In the genomic region with DNA sequence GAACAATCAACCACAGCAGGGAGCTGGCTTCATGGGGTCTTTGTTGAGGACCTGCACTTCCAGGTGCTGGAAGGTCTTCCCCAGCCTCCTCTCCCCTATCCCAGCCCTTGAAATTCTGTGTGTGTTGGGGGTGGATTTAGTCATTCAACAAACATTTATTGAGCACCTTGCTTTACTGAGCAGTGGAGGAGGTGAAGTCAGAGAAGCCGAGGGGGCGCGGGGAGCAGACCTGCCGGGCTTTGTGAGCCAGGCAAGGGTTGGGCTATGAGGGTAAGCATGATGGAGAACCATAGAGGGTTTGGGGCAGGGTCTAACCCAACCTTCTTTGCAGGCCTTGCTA, we compare ENCODE assay signal across 1 cellular context.
TF ChIP-seq lines count a peak whose summit lies in the region.

No MANE protein-coding gene starts in this region.

TF ChIP-seq in H1, 55 proteins besides CTCF, POLR2A, EP300 and RAD21:
- no peak for TF ChIP-seq JUN (IDR thresholded peaks at IDR 0.05; ENCODE audit: low read depth, low read length)
- TF ChIP-seq, protein P1, sequence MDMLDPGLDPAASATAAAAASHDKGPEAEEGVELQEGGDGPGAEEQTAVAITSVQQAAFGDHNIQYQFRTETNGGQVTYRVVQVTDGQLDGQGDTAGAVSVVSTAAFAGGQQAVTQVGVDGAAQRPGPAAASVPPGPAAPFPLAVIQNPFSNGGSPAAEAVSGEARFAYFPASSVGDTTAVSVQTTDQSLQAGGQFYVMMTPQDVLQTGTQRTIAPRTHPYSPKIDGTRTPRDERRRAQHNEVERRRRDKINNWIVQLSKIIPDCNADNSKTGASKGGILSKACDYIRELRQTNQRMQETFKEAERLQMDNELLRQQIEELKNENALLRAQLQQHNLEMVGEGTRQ (IDR thresholded peaks at IDR 0.05; ENCODE audit: low read length), result no peak
- TF ChIP-seq CREB1 (IDR thresholded peaks at IDR 0.05), result no peak
- no peak for TF ChIP-seq RFX5 (IDR thresholded peaks at IDR 0.05; ENCODE audit: borderline replicate concordance, low read depth, low read length)
- no peak for TF ChIP-seq JUND (IDR thresholded peaks at IDR 0.05; ENCODE audit: low read length)
- TF ChIP-seq SIRT6 (IDR thresholded peaks at IDR 0.05; ENCODE audit: low read length), result no peak
- TF ChIP-seq PHF8 (conservative IDR thresholded peaks at IDR 0.05; ENCODE audit: low read depth, low read length), result no peak
- no peak for TF ChIP-seq SIX5 (IDR thresholded peaks at IDR 0.05; ENCODE audit: low read depth, low read length)
